ENCODE assay signal across 9 cellular contexts in the genomic region with DNA sequence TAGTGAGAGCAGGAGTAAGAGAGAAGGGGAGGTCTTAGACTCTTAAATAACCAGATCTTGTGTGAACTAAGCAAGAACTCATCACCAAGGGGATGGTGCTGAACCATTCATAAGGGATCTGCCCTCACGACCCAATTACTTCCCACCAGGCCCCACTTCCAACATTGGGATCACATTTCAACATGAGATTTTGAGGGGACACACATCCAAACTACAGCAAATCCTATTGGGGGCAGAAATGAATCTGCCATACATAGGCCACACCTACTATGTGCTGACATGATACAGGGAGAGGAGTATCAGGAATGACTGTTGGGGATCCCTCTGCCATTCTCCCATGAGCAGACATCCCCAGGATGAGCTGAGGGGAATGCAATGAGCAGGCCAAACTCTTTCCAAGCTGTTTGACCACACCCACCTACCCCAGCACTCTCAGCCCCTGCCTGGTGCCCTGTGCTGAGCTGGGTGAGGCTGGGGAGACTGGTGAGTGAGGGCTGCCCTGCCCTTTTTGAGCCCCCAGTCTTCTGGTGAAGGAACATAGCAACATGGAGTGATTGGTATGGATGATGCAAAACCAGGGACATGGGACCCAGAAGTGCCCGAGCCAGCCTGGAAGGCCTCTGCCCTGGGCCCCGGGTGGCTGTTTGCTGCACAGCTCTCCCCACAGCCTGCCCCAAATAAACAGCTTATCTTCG. TPM values are rescaled to one million over a fixed set of nuclear protein-coding genes. Genes with fewer than 3 reads are reported as not detected.
DNase-seq lines count a peak whose midpoint lies in the region; ATAC-seq lines count a peak whose summit lies in the region.
"Had no signal": no experiment of that assay in that cellular context is flagged by ENCODE, and none has a peak within 500 bp of the region (broad histone marks: within the 10 kb centered on the region; RNA-seq: fewer than 3 reads in every experiment).

No MANE protein-coding gene starts in this region.

- H3K4ac ChIP-seq in mesendoderm (ENCODE audit: low read depth, low read length) = peak overlapping the region; percentile 56

- peak overlapping the region; percentile 50 for H2AK5ac ChIP-seq in mesendoderm (ENCODE audit: low read length)

- H3K36me3 ChIP-seq in adipocyte (ENCODE audit: control insufficient read depth, insufficient read depth, low read length, severe bottlenecking) (peaks cover 31% of the 10 kb centered on the region), mesendoderm (ENCODE audit: control insufficient read depth, insufficient read depth, low read length) (peaks cover 8% of the 10 kb centered on the region)

- no peak overlapping the region for H3K18ac ChIP-seq in mesendoderm (ENCODE audit: low read length)

- peak overlapping the region; percentile 92 for H3K4me3 Mint-ChIP-seq in stimulated activated naive CD8-positive, alpha-beta T cell treated with anti-CD3 and anti-CD28 coated beads, Interleukin-15, Interleukin-2, amounts not matched to agents 100 ng/mL and 50 ng/mL, for 24 hours

- H3K4me1 ChIP-seq in adipocyte (ENCODE audit: control insufficient read depth, insufficient read depth, low read length) (peaks cover 20% of the 10 kb centered on the region), mesendoderm (ENCODE audit: control insufficient read depth, low read depth, low read length) (no peaks in the 10 kb centered on the region)

- H4K5ac ChIP-seq in mesendoderm (ENCODE audit: low read length) = no peak overlapping the region

- no peak for DNase-seq in stimulated activated naive CD8-positive, alpha-beta T cell treated with anti-CD3 and anti-CD28 coated beads, Interleukin-15, Interleukin-2, amounts not matched to agents 100 U/mL and 50 U/mL, for 24 hours
- DNase-seq in adipocyte (ENCODE audit: low read depth) (no peak), mesendoderm (no peak), Ammon's horn (ENCODE audit: low spot score) (no peak), NCI-H526 treated with DMSO at 0.1 percent for 48 hours (lab: John Stamatoyannopoulos, UW) (no peak), hypothalamus (lab: John Stamatoyannopoulos, UW) (no peak)
- DNase-seq: brain microvascular endothelial cell had no signal

- no peak overlapping the region for H2BK15ac ChIP-seq in mesendoderm (replicated peaks; ENCODE audit: low read depth)

- H4K8ac ChIP-seq in mesendoderm (ENCODE audit: low read depth, low read length) = no peak overlapping the region

- H3K27me3 ChIP-seq in adipocyte (replicated peaks; ENCODE audit: control insufficient read depth, insufficient read depth, low read length) (no peaks in the 10 kb centered on the region), mesendoderm (ENCODE audit: insufficient read depth, low read length, poor library complexity) (no peaks in the 10 kb centered on the region)
- H3K27me3 ChIP-seq: brain microvascular endothelial cell had no signal

- H3K9ac ChIP-seq in adipocyte (ENCODE audit: low read length) (peak overlapping the region; percentile 86), mesendoderm (ENCODE audit: low read length) (peak overlapping the region; percentile 62)

- no peak for ATAC-seq in stimulated activated naive CD8-positive, alpha-beta T cell treated with anti-CD3 and anti-CD28 coated beads, Interleukin-15, Interleukin-2, amounts not matched to agents 100 U/mL and 50 U/mL, for 24 hours
- no peak for ATAC-seq in GM21367 (IDR thresholded peaks at IDR 0.05; ENCODE audit: unreplicated experiment)

- no peak overlapping the region for H2BK120ac ChIP-seq in mesendoderm (ENCODE audit: low read depth, low read length)

- no peaks in the 10 kb centered on the region for H3K9me3 ChIP-seq in adipocyte (ENCODE audit: control insufficient read depth, low read length)

- peak overlapping the region; percentile 72 for H3K27ac Mint-ChIP-seq in stimulated activated naive CD8-positive, alpha-beta T cell treated with anti-CD3 and anti-CD28 coated beads, Interleukin-15, Interleukin-2, amounts not matched to agents 100 ng/mL and 50 ng/mL, for 24 hours

- H3K79me1 ChIP-seq in mesendoderm (ENCODE audit: low read length) = peaks cover 15% of the 10 kb centered on the region

- peak overlapping the region; percentile 56 for H3K4me2 ChIP-seq in mesendoderm (ENCODE audit: low read length)

- peak overlapping the region; percentile 80 for H3K4me3 ChIP-seq in adipocyte (ENCODE audit: low read length)
- H3K4me3 ChIP-seq in mesendoderm (ENCODE audit: low read length) = no peak overlapping the region

- H3K27me3 Mint-ChIP-seq in stimulated activated naive CD8-positive, alpha-beta T cell treated with anti-CD3 and anti-CD28 coated beads, Interleukin-15, Interleukin-2, amounts not matched to agents 100 ng/mL and 50 ng/mL, for 24 hours = no peaks in the 10 kb centered on the region

- peak overlapping the region; percentile 57 for H3K23ac ChIP-seq in mesendoderm (ENCODE audit: low read length)

- H3K56ac ChIP-seq in mesendoderm (ENCODE audit: low read length) = peak overlapping the region; percentile 88

- H3K27ac ChIP-seq in mesendoderm (ENCODE audit: low read depth, low read length) = no peak overlapping the region

- peaks cover 27% of the 10 kb centered on the region for H3K36me3 Mint-ChIP-seq in stimulated activated naive CD8-positive, alpha-beta T cell treated with anti-CD3 and anti-CD28 coated beads, Interleukin-15, Interleukin-2, amounts not matched to agents 100 ng/mL and 50 ng/mL, for 24 hours (ENCODE audit: low read depth)

- WGBS in mesendoderm (ENCODE audit: extremely low coverage, insufficient coverage, low lambda C conversion rate) = no CpG with 5 or more reads among the region's 4 CpGs

- no peaks in the 10 kb centered on the region for H3K9me3 Mint-ChIP-seq in stimulated activated naive CD8-positive, alpha-beta T cell treated with anti-CD3 and anti-CD28 coated beads, Interleukin-15, Interleukin-2, amounts not matched to agents 100 ng/mL and 50 ng/mL, for 24 hours

- peaks cover 17% of the 10 kb centered on the region for H3K79me2 ChIP-seq in mesendoderm (ENCODE audit: control insufficient read depth, insufficient read depth, low read length)

- H3K4me1 Mint-ChIP-seq in stimulated activated naive CD8-positive, alpha-beta T cell treated with anti-CD3 and anti-CD28 coated beads, Interleukin-15, Interleukin-2, amounts not matched to agents 100 ng/mL and 50 ng/mL, for 24 hours (ENCODE audit: low read depth) = peaks cover 44% of the 10 kb centered on the region

- H2BK5ac ChIP-seq in mesendoderm (ENCODE audit: low read length) = no peak overlapping the region

RNA-seq across cellular contexts. Expression of a gene that starts 1.2 kb away (rescaled TPM):
- polyA plus RNA-seq in mesendoderm (2013, experiment 1 of 2) = 34.5 TPM
- 34.6 TPM for polyA plus RNA-seq in mesendoderm (2013, experiment 2 of 2)

RNA-seq across cellular contexts. Expression of a gene that starts 27.6 kb away (rescaled TPM):
- 11.0 TPM for polyA plus RNA-seq in mesendoderm (2013, experiment 1 of 2)
- polyA plus RNA-seq in mesendoderm (2013, experiment 2 of 2) = 14.0 TPM

RNA-seq across cellular contexts. Expression of a gene that starts 32.3 kb away (rescaled TPM):
- polyA plus RNA-seq in mesendoderm (2013, experiment 1 of 2) = 0.03 TPM
- 0.04 TPM for polyA plus RNA-seq in mesendoderm (2013, experiment 2 of 2)

RNA-seq across cellular contexts. Expression of a gene that starts 40.1 kb away (rescaled TPM):
- 53.2 TPM for polyA plus RNA-seq in mesendoderm (2013, experiment 1 of 2)
- polyA plus RNA-seq in mesendoderm (2013, experiment 2 of 2) = 50.3 TPM

RNA-seq across cellular contexts. Expression of a gene that starts 45.3 kb away (rescaled TPM):
- polyA plus RNA-seq in mesendoderm (2013, experiment 1 of 2) = 6.4 TPM
- 5.4 TPM for polyA plus RNA-seq in mesendoderm (2013, experiment 2 of 2)
